Comparison of ENCODE assay signal across 13 cellular contexts in genomic region chr20:57693002-57693582, GRCh38. TPM values are rescaled to one million over a fixed set of nuclear protein-coding genes. Genes with fewer than 3 reads are reported as not detected.
A peak's percentile ranks its signal among the peaks of the same experiment; 100 is the strongest.
DNase-seq lines count a peak whose midpoint lies in the region; ATAC-seq and TF ChIP-seq lines count a peak whose summit lies in the region.
"Had no signal": no experiment of that assay in that cellular context is flagged by ENCODE, and none has a peak within 500 bp of the region (broad histone marks: within the 10 kb centered on the region; RNA-seq: fewer than 3 reads in every experiment).

No MANE protein-coding gene starts in this region.

- CTCF ChIA-PET in MCF 10A (lab: Yijun Ruan, JAX) = interaction anchor here (0.6 to 2.6 kb wide), 25 partner anchors 9 to 996 kb away, joined by 3 to 23 read pairs (median 4); no protein-coding TSS in a partner anchor

- peaks cover 0 to 100% (median 98%) of the 10 kb centered on the region in 11 experiments; a peak in 20 of 22 replicates for H4K20me1 ChIP-seq in BLaER1 treated with 17β-estradiol and CSF1 and Interleukin-3, amounts not matched to agents 10 nM and 100 nM

- H3K27ac ChIP-seq in BLaER1 treated with 17β-estradiol and CSF1 and Interleukin-3, amounts not matched to agents 10 nM and 100 nM = peak overlapping the region in 2 of 11 experiments; percentile 9 to 49; a peak in 2 of 22 replicates
- H3K27ac ChIP-seq in mesendoderm (ENCODE audit: low read depth, low read length) (peak overlapping the region; percentile 7), right atrium auricular region (no peak overlapping the region)
- H3K27ac ChIP-seq: SJCRH30 had no signal

- H2BK15ac ChIP-seq in mesendoderm (replicated peaks; ENCODE audit: low read depth) = no peak overlapping the region

- H3K23ac ChIP-seq in mesendoderm (ENCODE audit: low read length) = no peak overlapping the region

- H4K5ac ChIP-seq in mesendoderm (ENCODE audit: low read length) = no peak overlapping the region

- TF ChIP-seq CTCF in MCF 10A (IDR thresholded peaks at IDR 0.05; ENCODE audit: unreplicated experiment) = peak; percentile 39
- peak in 1 of 2 donors; percentile 24 for TF ChIP-seq CTCF in right atrium auricular region (IDR thresholded peaks at IDR 0.05)

- H3K4me1 ChIP-seq in BLaER1 treated with 17β-estradiol and CSF1 and Interleukin-3, amounts not matched to agents 10 nM and 100 nM = peaks cover 53 to 100% (median 100%) of the 10 kb centered on the region in 10 experiments
- H3K4me1 ChIP-seq in mesendoderm (ENCODE audit: control insufficient read depth, low read depth, low read length) (peaks cover 12% of the 10 kb centered on the region), right atrium auricular region (peaks cover 0 to 81% of the 10 kb centered on the region in 2 donors)

- peaks cover 7% of the 10 kb centered on the region for H3K36me3 Mint-ChIP-seq in MCF 10A (ENCODE audit: insufficient read depth, unreplicated experiment)
- no peaks in the 10 kb centered on the region for H3K36me3 Mint-ChIP-seq in T-helper 2 cell treated with Interferon-gamma antibody and Interleukin-4, amounts not matched to agents 5 μg/mL and 100 μg/mL, for 36 hours (ENCODE audit: low read depth)
- H3K36me3 Mint-ChIP-seq: CD8-positive, alpha-beta T cell had no signal

- no peak for ATAC-seq in GM21737 (IDR thresholded peaks at IDR 0.05; ENCODE audit: unreplicated experiment)
- ATAC-seq in HG03354 (IDR thresholded peaks at IDR 0.05; ENCODE audit: poor library complexity, severe bottlenecking, unreplicated experiment) = no peak
- ATAC-seq: CD8-positive, alpha-beta T cell had no signal

- no peak overlapping the region for H3K56ac ChIP-seq in mesendoderm (ENCODE audit: low read length)

- H3K79me2 ChIP-seq in mesendoderm (ENCODE audit: control insufficient read depth, insufficient read depth, low read length) = peaks cover 99% of the 10 kb centered on the region

- BruUV-seq in MCF 10A (replicated peaks; lab: Mats Ljungman, UMichigan) = no TSS peak

- H3K9me3 Mint-ChIP-seq in MCF 10A (ENCODE audit: unreplicated experiment) = no peaks in the 10 kb centered on the region
- H3K9me3 Mint-ChIP-seq in T-helper 2 cell treated with Interferon-gamma antibody and Interleukin-4, amounts not matched to agents 5 μg/mL and 100 μg/mL, for 36 hours = no peaks in the 10 kb centered on the region
- H3K9me3 Mint-ChIP-seq: CD8-positive, alpha-beta T cell; stimulated activated naive CD8-positive, alpha-beta T cell treated with anti-CD3 and anti-CD28 coated beads, Interleukin-15, Interleukin-2, amounts not matched to agents 100 ng/mL and 50 ng/mL, for 24 hours had no signal

- POLR2A ChIA-PET in MCF 10A (lab: Yijun Ruan, JAX) = interaction anchor here (0.6 to 9.3 kb wide), 13 partner anchors 9 to 849 kb away, joined by 3 to 185 read pairs (median 3); partner anchors contain the start of gene PMEPA1

- H2AK5ac ChIP-seq in mesendoderm (ENCODE audit: low read length) = no peak overlapping the region

- no peak overlapping the region for H2BK5ac ChIP-seq in mesendoderm (ENCODE audit: low read length)

- H3K27me3 Mint-ChIP-seq in MCF 10A (ENCODE audit: insufficient read depth, unreplicated experiment) = no peaks in the 10 kb centered on the region
- no peaks in the 10 kb centered on the region for H3K27me3 Mint-ChIP-seq in T-helper 2 cell treated with Interferon-gamma antibody and Interleukin-4, amounts not matched to agents 5 μg/mL and 100 μg/mL, for 36 hours (ENCODE audit: low read depth)
- H3K27me3 Mint-ChIP-seq: stimulated activated naive CD8-positive, alpha-beta T cell treated with anti-CD3 and anti-CD28 coated beads, Interleukin-15, Interleukin-2, amounts not matched to agents 100 ng/mL and 50 ng/mL, for 24 hours had no signal

- no CpG with 5 or more reads among the region's 20 CpGs for WGBS in mesendoderm (ENCODE audit: extremely low coverage, insufficient coverage, low lambda C conversion rate)

- no peak overlapping the region for H2BK120ac ChIP-seq in mesendoderm (ENCODE audit: low read depth, low read length)

- H3K27me3 ChIP-seq in BLaER1 treated with 17β-estradiol and CSF1 and Interleukin-3, amounts not matched to agents 10 nM and 100 nM = peaks cover 0 to 84% (median 0%) of the 10 kb centered on the region in 11 experiments; a peak in 7 of 22 replicates
- no peaks in the 10 kb centered on the region for H3K27me3 ChIP-seq in mesendoderm (ENCODE audit: insufficient read depth, low read length, poor library complexity)
- H3K27me3 ChIP-seq in right atrium auricular region = no peaks in the 10 kb centered on the region
- H3K27me3 ChIP-seq: SJCRH30 had no signal

- no peaks in the 10 kb centered on the region for H3K36me3 ChIP-seq in BLaER1 treated with 17β-estradiol and CSF1 and Interleukin-3, amounts not matched to agents 10 nM and 100 nM
- H3K36me3 ChIP-seq in mesendoderm (ENCODE audit: control insufficient read depth, insufficient read depth, low read length) = no peaks in the 10 kb centered on the region
- H3K36me3 ChIP-seq in right atrium auricular region = no peaks in the 10 kb centered on the region

- no peak overlapping the region for H3K18ac ChIP-seq in mesendoderm (ENCODE audit: low read length)

- H3K27ac Mint-ChIP-seq in MCF 10A (ENCODE audit: low read depth, unreplicated experiment) = peak overlapping the region; percentile 7
- H3K27ac Mint-ChIP-seq in T-helper 2 cell treated with Interferon-gamma antibody and Interleukin-4, amounts not matched to agents 5 μg/mL and 100 μg/mL, for 36 hours = no peak overlapping the region
- H3K27ac Mint-ChIP-seq: CD8-positive, alpha-beta T cell; stimulated activated naive CD8-positive, alpha-beta T cell treated with anti-CD3 and anti-CD28 coated beads, Interleukin-15, Interleukin-2, amounts not matched to agents 100 ng/mL and 50 ng/mL, for 24 hours had no signal

- intact Hi-C loops in MCF 10A (cut with micrococcal nuclease) = loop anchor here (1.0 to 10.0 kb wide), 3 partner anchors 192 to 486 kb away; no protein-coding TSS in a partner anchor

- H3K4me3 Mint-ChIP-seq in MCF 10A (ENCODE audit: unreplicated experiment) = peak overlapping the region; percentile 11
- H3K4me3 Mint-ChIP-seq in T-helper 2 cell treated with Interferon-gamma antibody and Interleukin-4, amounts not matched to agents 5 μg/mL and 100 μg/mL, for 36 hours = no peak overlapping the region
- H3K4me3 Mint-ChIP-seq: CD8-positive, alpha-beta T cell; stimulated activated naive CD8-positive, alpha-beta T cell treated with anti-CD3 and anti-CD28 coated beads, Interleukin-15, Interleukin-2, amounts not matched to agents 100 ng/mL and 50 ng/mL, for 24 hours had no signal

- no peak overlapping the region for H3K4ac ChIP-seq in mesendoderm (ENCODE audit: low read depth, low read length)

- peaks cover 46% of the 10 kb centered on the region for H3K4me1 Mint-ChIP-seq in MCF 10A (ENCODE audit: insufficient read depth, unreplicated experiment)
- H3K4me1 Mint-ChIP-seq in T-helper 2 cell treated with Interferon-gamma antibody and Interleukin-4, amounts not matched to agents 5 μg/mL and 100 μg/mL, for 36 hours (ENCODE audit: low read depth) = peaks cover 2% of the 10 kb centered on the region

- no peak overlapping the region for H4K8ac ChIP-seq in mesendoderm (ENCODE audit: low read depth, low read length)

- peak overlapping the region in 3 of 11 experiments; percentile 38 to 80 (median 62); a peak in 5 of 22 replicates for H3K9ac ChIP-seq in BLaER1 treated with 17β-estradiol and CSF1 and Interleukin-3, amounts not matched to agents 10 nM and 100 nM
- H3K9ac ChIP-seq in mesendoderm (ENCODE audit: low read length) = peak overlapping the region; percentile 11

- H3K4me2 ChIP-seq in BLaER1 treated with 17β-estradiol and CSF1 and Interleukin-3, amounts not matched to agents 10 nM and 100 nM = peak overlapping the region; percentile 60 to 98 (median 84); a peak in 19 of 22 replicates
- no peak overlapping the region for H3K4me2 ChIP-seq in mesendoderm (ENCODE audit: low read length)

- no peak overlapping the region for H3K4me3 ChIP-seq in BLaER1 treated with 17β-estradiol and CSF1 and Interleukin-3, amounts not matched to agents 10 nM and 100 nM
- no peak overlapping the region for H3K4me3 ChIP-seq in mesendoderm (ENCODE audit: low read length)
- no peak overlapping the region for H3K4me3 ChIP-seq in right atrium auricular region
- H3K4me3 ChIP-seq: SJCRH30 had no signal

- H3K79me1 ChIP-seq in mesendoderm (ENCODE audit: low read length) = peaks cover 17% of the 10 kb centered on the region

- peak; percentile 63 for DNase-seq in HuH-7.5 (ENCODE audit: low spot score)
- peak; percentile 81 for DNase-seq in MCF 10A (ENCODE audit: unreplicated experiment)
- DNase-seq in mesendoderm = peak; percentile 92
- no peak for DNase-seq in right atrium auricular region (ENCODE audit: low spot score)
- no peak for DNase-seq in T-helper 2 cell treated with Interferon-gamma antibody and Interleukin-4, amounts not matched to agents 5 μg/mL and 100 μg/mL, for 36 hours (ENCODE audit: low spot score)
- DNase-seq: activated CD8-positive, alpha-beta memory T cell treated with anti-CD3 and anti-CD28 coated beads, Interleukin-2, amount 50 U/mL, for 48 hours; NCI-H1092 treated with DMSO at 0.1 percent for 48 hours; SJCRH30 had no signal

- H3K9me3 ChIP-seq in BLaER1 treated with 17β-estradiol and CSF1 and Interleukin-3, amounts not matched to agents 10 nM and 100 nM (replicated peaks in 1 of 11) = no peaks in the 10 kb centered on the region
- H3K9me3 ChIP-seq in right atrium auricular region = no peaks in the 10 kb centered on the region
- H3K9me3 ChIP-seq: SJCRH30 had no signal

RNA-seq across cellular contexts. Expression of gene PMEPA1, which starts 16.7 kb away (rescaled TPM):
- 60.6 and 68.5 TPM in 2 replicates for total RNA-seq in MCF 10A (2022)
- polyA plus RNA-seq in mesendoderm (2013, experiment 1 of 2) = 52.6 TPM
- polyA plus RNA-seq in mesendoderm (2013, experiment 2 of 2) = 52.5 TPM
- total RNA-seq in right atrium auricular region = 10 to 100 TPM; 12.5 to 16.7 TPM

Comparison
In these comparisons a context has a peak if more than half of its experiments do, and no peak if none do; other contexts are left out.
1. DNase-seq: peak in HuH-7.5 (single experiment), MCF 10A (single experiment) and mesendoderm (single experiment); none in right atrium auricular region (single experiment) and T-helper 2 cell treated with Interferon-gamma antibody and Interleukin-4, amounts not matched to agents 5 μg/mL and 100 μg/mL, for 36 hours (single experiment).